Comparison of ENCODE assay signal across 6 cellular contexts in genomic region chr1:1374068-1374860, GRCh38. TPM values are rescaled to one million over a fixed set of nuclear protein-coding genes. Genes with fewer than 3 reads are reported as not detected.
DNase-seq lines count a peak whose midpoint lies in the region; ATAC-seq and TF ChIP-seq lines count a peak whose summit lies in the region.

No MANE protein-coding gene starts in this region.

- H3K4me1 ChIP-seq in foreskin keratinocyte (no peaks in the 10 kb centered on the region), testis (peaks cover 28% of the 10 kb centered on the region)

- H3K27me3 ChIP-seq in foreskin keratinocyte, result no peaks in the 10 kb centered on the region
- no peaks in the 10 kb centered on the region for H3K27me3 ChIP-seq in testis

- WGBS in testis, 2 donors, result 19 to 41% methylated on average over 29 to 56 of the region's 56 CpGs

- TF ChIP-seq CTCF in foreskin keratinocyte (conservative IDR thresholded peaks at IDR 0.05) (no peak), testis (IDR thresholded peaks at IDR 0.05) (no peak)

- H3K27ac ChIP-seq in foreskin keratinocyte (no peak overlapping the region), testis (peak overlapping the region; percentile 82 to 93)

- ATAC-seq in GM18907 (IDR thresholded peaks at IDR 0.05; ENCODE audit: unreplicated experiment) (peak; percentile 6), foreskin keratinocyte (peak; percentile 2)

- intact Hi-C loops in testis (cut with DNase I; ENCODE audit: low total_unique reads), result no loop called here

- no peak for TF ChIP-seq POLR2A in testis (IDR thresholded peaks at IDR 0.05)

- peak overlapping the region; percentile 91 to 100 for H3K4me3 ChIP-seq in testis

- DNase-seq in NAMALWA (ENCODE audit: low spot score), result peak; percentile 47
- DNase-seq in foreskin keratinocyte, result no peak
- DNase-seq in testis, result no peak
- DNase-seq in NCI-H2081 (lab: John Stamatoyannopoulos, UW), result no peak
- DNase-seq in NOMO-1 treated with dmso at 0.1 percent for 144 hours (lab: John Stamatoyannopoulos, UW; ENCODE audit: unreplicated experiment), result no peak

- no peaks in the 10 kb centered on the region for H3K36me3 ChIP-seq in testis (ENCODE audit: low read depth, missing control alignments)

- H3K9me3 ChIP-seq in testis, result no peaks in the 10 kb centered on the region

RNA-seq across cellular contexts. Expression of gene AURKAIP1, which starts 0.7 kb away (rescaled TPM):
- total RNA-seq in foreskin keratinocyte (136 and 158 TPM in 2 replicates), testis (100 to 1,000 TPM; 224 to 328 TPM)
- polyA plus RNA-seq in foreskin keratinocyte (256 and 267 TPM in 2 replicates), testis (ENCODE audit: insufficient read depth, low read depth, low replicate concordance) (313 TPM)

RNA-seq across cellular contexts. Expression of gene MXRA8, which starts 15.9 kb away (rescaled TPM):
- total RNA-seq in foreskin keratinocyte (0.32 and 0.37 TPM in 2 replicates), testis (100 to 1,000 TPM in 1 of 2 donors, 10 to 100 TPM in 1; 60.2 to 102 TPM)
- polyA plus RNA-seq in foreskin keratinocyte (0.36 and 0.42 TPM in 2 replicates), testis (ENCODE audit: insufficient read depth, low read depth, low replicate concordance) (63.3 TPM)

RNA-seq across cellular contexts. Expression of gene CCNL2, which starts 24.9 kb away (rescaled TPM):
- total RNA-seq in foreskin keratinocyte, result 68.6 and 76.6 TPM in 2 replicates
- polyA plus RNA-seq in foreskin keratinocyte, result 47.1 and 47.7 TPM in 2 replicates
- 100 to 1,000 TPM; 204 to 209 TPM for total RNA-seq in testis
- 90.9 TPM for polyA plus RNA-seq in testis (ENCODE audit: insufficient read depth, low read depth, low replicate concordance)

RNA-seq across cellular contexts. Expression of gene DVL1, which starts 25.0 kb away (rescaled TPM):
- total RNA-seq in foreskin keratinocyte, result 113 and 128 TPM in 2 replicates
- polyA plus RNA-seq in foreskin keratinocyte, result 79.0 and 92.8 TPM in 2 replicates
- total RNA-seq in testis, result 100 to 1,000 TPM; 169 to 183 TPM
- 65.8 TPM for polyA plus RNA-seq in testis (ENCODE audit: insufficient read depth, low read depth, low replicate concordance)

RNA-seq across cellular contexts. Expression of gene MRPL20, which starts 32.8 kb away (rescaled TPM):
- 126 and 150 TPM in 2 replicates for total RNA-seq in foreskin keratinocyte
- polyA plus RNA-seq in foreskin keratinocyte, result 198 and 221 TPM in 2 replicates
- total RNA-seq in testis, result 100 to 1,000 TPM; 104 to 123 TPM
- 110 TPM for polyA plus RNA-seq in testis (ENCODE audit: insufficient read depth, low read depth, low replicate concordance)

Comparison
In these comparisons a context has a peak if more than half of its experiments do, and no peak if none do; other contexts are left out.
1. RNA of gene MXRA8, which starts 15.9 kb away (total RNA-seq): 60.2 to 102 TPM in testis; 0.32 to 0.37 TPM in foreskin keratinocyte; every median in the first group is over 10 times any median in the second.